8 cellular contexts compared by ENCODE assay signal in the genomic region with DNA sequence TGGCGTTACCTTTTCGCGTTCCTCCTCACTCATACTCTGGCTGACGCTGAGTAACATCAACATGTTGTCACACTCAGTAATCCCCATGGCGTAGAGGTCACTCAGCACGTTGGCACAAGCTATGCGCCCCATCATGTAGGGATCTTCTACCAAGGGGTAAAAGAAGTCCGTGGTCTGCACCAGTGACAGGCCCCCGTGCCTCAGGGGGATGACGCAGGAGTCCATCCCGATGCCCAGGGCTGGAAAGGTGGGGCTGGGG. TPM values are rescaled to one million over a fixed set of nuclear protein-coding genes. Genes with fewer than 3 reads are reported as not detected.
DNase-seq lines count a peak whose midpoint lies in the region; ATAC-seq and TF ChIP-seq lines count a peak whose summit lies in the region.

No MANE protein-coding gene starts in this region.

- 17% methylated on average over 5 of the region's 11 CpGs for WGBS in right lobe of liver (ENCODE audit: insufficient coverage, low coverage, low lambda C conversion rate, missing lambda C conversion rate)

- H3K9me3 Mint-ChIP-seq in activated naive CD8-positive, alpha-beta T cell treated with anti-CD3 and anti-CD28 coated beads for 36 hours = peaks cover 5% of the 10 kb centered on the region

- ATAC-seq in right lobe of liver (no peak), upper lobe of right lung (no peak), GM19397 (IDR thresholded peaks at IDR 0.05; ENCODE audit: unreplicated experiment) (no peak), HG02884 (IDR thresholded peaks at IDR 0.05; ENCODE audit: unreplicated experiment) (no peak)

- DNase-seq in cardiac muscle cell (ENCODE audit: low read depth in 1 of 2, low spot score in 1 of 2) = no peak
- DNase-seq in cardiac septum (ENCODE audit: low spot score) = no peak
- no peak for DNase-seq in activated naive CD8-positive, alpha-beta T cell treated with anti-CD3 and anti-CD28 coated beads for 36 hours
- DNase-seq in right lobe of liver = no peak
- DNase-seq in upper lobe of right lung = no peak
- DNase-seq in NCI-H510A treated with DMSO at 0.1 percent for 48 hours (lab: John Stamatoyannopoulos, UW) = no peak

- H3K36me3 Mint-ChIP-seq in activated naive CD8-positive, alpha-beta T cell treated with anti-CD3 and anti-CD28 coated beads for 36 hours = peaks cover 30% of the 10 kb centered on the region

- no peak for TF ChIP-seq POLR2A in right lobe of liver (IDR thresholded peaks at IDR 0.05)

- H3K4me1 Mint-ChIP-seq in activated naive CD8-positive, alpha-beta T cell treated with anti-CD3 and anti-CD28 coated beads for 36 hours = peaks cover 32% of the 10 kb centered on the region

- H3K4me1 ChIP-seq in cardiac muscle cell (ENCODE audit: low read depth) = no peaks in the 10 kb centered on the region
- H3K4me1 ChIP-seq in right lobe of liver = peaks cover 0 to 36% (median 9%) of the 10 kb centered on the region in 4 donors
- H3K4me1 ChIP-seq in upper lobe of right lung = peaks cover 22% of the 10 kb centered on the region

- no peaks in the 10 kb centered on the region for H3K27me3 Mint-ChIP-seq in activated naive CD8-positive, alpha-beta T cell treated with anti-CD3 and anti-CD28 coated beads for 36 hours

- H3K27ac Mint-ChIP-seq in activated naive CD8-positive, alpha-beta T cell treated with anti-CD3 and anti-CD28 coated beads for 36 hours = peak overlapping the region; percentile 83

- H3K27ac ChIP-seq in cardiac muscle cell = peak overlapping the region; percentile 93
- peak overlapping the region; percentile 85 to 98 (median 94) for H3K27ac ChIP-seq in right lobe of liver
- H3K27ac ChIP-seq in upper lobe of right lung = peak overlapping the region; percentile 97

- peaks cover 4% of the 10 kb centered on the region for H3K36me3 ChIP-seq in cardiac muscle cell
- peaks cover 0 to 4% (median 2%) of the 10 kb centered on the region in 4 donors for H3K36me3 ChIP-seq in right lobe of liver
- H3K36me3 ChIP-seq in upper lobe of right lung = peaks cover 11% of the 10 kb centered on the region

- H3K27me3 ChIP-seq in cardiac muscle cell (no peaks in the 10 kb centered on the region), right lobe of liver (no peaks in the 10 kb centered on the region), upper lobe of right lung (no peaks in the 10 kb centered on the region)

- peak overlapping the region; percentile 85 for H3K4me3 ChIP-seq in cardiac muscle cell
- peak overlapping the region; percentile 69 to 96 (median 83) for H3K4me3 ChIP-seq in right lobe of liver
- H3K4me3 ChIP-seq in upper lobe of right lung = peak overlapping the region; percentile 86

- TF ChIP-seq CTCF in cardiac muscle cell (IDR thresholded peaks at IDR 0.05; ENCODE audit: low read depth, low read length) (no peak), right lobe of liver (IDR thresholded peaks at IDR 0.05) (no peak), upper lobe of right lung (IDR thresholded peaks at IDR 0.05) (no peak)

- H3K4me3 Mint-ChIP-seq in activated naive CD8-positive, alpha-beta T cell treated with anti-CD3 and anti-CD28 coated beads for 36 hours = peak overlapping the region; percentile 94

- intact Hi-C loops in cardiac septum (cut with DNase I) (loop anchor here (5.0 kb wide), 1 partner anchor 82 kb away; the partner anchor contains the start of gene ZNF768), right lobe of liver (cut with DNase I) (no loop called here), upper lobe of right lung (cut with DNase I) (no loop called here)

- H3K9me3 ChIP-seq in cardiac muscle cell (ENCODE audit: low read depth) (no peaks in the 10 kb centered on the region), right lobe of liver (no peaks in the 10 kb centered on the region), upper lobe of right lung (no peaks in the 10 kb centered on the region)

RNA-seq across cellular contexts. Expression of gene SEPHS2, which starts 0.6 kb away (rescaled TPM):
- total RNA-seq in cardiac muscle cell (14.0 and 19.6 TPM in 2 replicates), cardiac septum (27.3 TPM), right lobe of liver (100 to 1,000 TPM; 157 to 228 (median 205) TPM), upper lobe of right lung (54.9 TPM)
- polyA plus RNA-seq in cardiac muscle cell = 51.9 and 55.3 TPM in 2 replicates
- total RNA-seq in activated naive CD8-positive, alpha-beta T cell treated with anti-CD3 and anti-CD28 coated beads for 36 hours = 10 to 100 TPM; 80.1 to 80.6 TPM

RNA-seq across cellular contexts. Expression of gene DCTPP1, which starts 15.2 kb away (rescaled TPM):
- 43.0 and 46.3 TPM in 2 replicates for total RNA-seq in cardiac muscle cell
- polyA plus RNA-seq in cardiac muscle cell = 77.0 and 85.2 TPM in 2 replicates
- 23.1 TPM for total RNA-seq in cardiac septum
- total RNA-seq in activated naive CD8-positive, alpha-beta T cell treated with anti-CD3 and anti-CD28 coated beads for 36 hours = 100 to 1,000 TPM; 181 to 183 TPM
- 10 to 100 TPM; 10.0 to 17.9 (median 13.9) TPM for total RNA-seq in right lobe of liver
- total RNA-seq in upper lobe of right lung = 17.9 TPM

RNA-seq across cellular contexts. Expression of gene ITGAL, which starts 27.5 kb away (rescaled TPM):
- total RNA-seq in cardiac muscle cell (not detected in 2 replicates), cardiac septum (2.9 TPM), right lobe of liver (10 to 100 TPM in 4 of 6 experiments, 1 to 10 TPM in 2; 7.3 to 12.4 (median 10.2) TPM), upper lobe of right lung (62.8 TPM)
- 0.46 TPM in 1 of 2 replicates, not detected in the other for polyA plus RNA-seq in cardiac muscle cell
- total RNA-seq in activated naive CD8-positive, alpha-beta T cell treated with anti-CD3 and anti-CD28 coated beads for 36 hours = 100 to 1,000 TPM; 233 to 235 TPM

RNA-seq across cellular contexts. Expression of gene ZNF771, which starts 37.7 kb away (rescaled TPM):
- total RNA-seq in cardiac muscle cell = 29.1 and 31.5 TPM in 2 replicates
- polyA plus RNA-seq in cardiac muscle cell = 26.5 and 36.1 TPM in 2 replicates
- 7.5 TPM for total RNA-seq in cardiac septum
- total RNA-seq in activated naive CD8-positive, alpha-beta T cell treated with anti-CD3 and anti-CD28 coated beads for 36 hours = 1 to 10 TPM; 4.2 to 5.2 TPM
- total RNA-seq in right lobe of liver = 10 to 100 TPM in 3 of 6 experiments, 1 to 10 TPM in 3; 3.9 to 11.3 (median 9.6) TPM
- 4.5 TPM for total RNA-seq in upper lobe of right lung

RNA-seq across cellular contexts. Expression of gene ZNF48, which starts 49.9 kb away (rescaled TPM):
- total RNA-seq in cardiac muscle cell (29.5 and 32.3 TPM in 2 replicates), cardiac septum (6.1 TPM), right lobe of liver (1 to 10 TPM; 2.9 to 4.3 (median 3.9) TPM), upper lobe of right lung (6.1 TPM)
- 12.5 and 20.8 TPM in 2 replicates for polyA plus RNA-seq in cardiac muscle cell
- 10 to 100 TPM in 1 of 2 experiments, 1 to 10 TPM in 1; 9.5 to 10.2 TPM for total RNA-seq in activated naive CD8-positive, alpha-beta T cell treated with anti-CD3 and anti-CD28 coated beads for 36 hours
